In the genomic region with DNA sequence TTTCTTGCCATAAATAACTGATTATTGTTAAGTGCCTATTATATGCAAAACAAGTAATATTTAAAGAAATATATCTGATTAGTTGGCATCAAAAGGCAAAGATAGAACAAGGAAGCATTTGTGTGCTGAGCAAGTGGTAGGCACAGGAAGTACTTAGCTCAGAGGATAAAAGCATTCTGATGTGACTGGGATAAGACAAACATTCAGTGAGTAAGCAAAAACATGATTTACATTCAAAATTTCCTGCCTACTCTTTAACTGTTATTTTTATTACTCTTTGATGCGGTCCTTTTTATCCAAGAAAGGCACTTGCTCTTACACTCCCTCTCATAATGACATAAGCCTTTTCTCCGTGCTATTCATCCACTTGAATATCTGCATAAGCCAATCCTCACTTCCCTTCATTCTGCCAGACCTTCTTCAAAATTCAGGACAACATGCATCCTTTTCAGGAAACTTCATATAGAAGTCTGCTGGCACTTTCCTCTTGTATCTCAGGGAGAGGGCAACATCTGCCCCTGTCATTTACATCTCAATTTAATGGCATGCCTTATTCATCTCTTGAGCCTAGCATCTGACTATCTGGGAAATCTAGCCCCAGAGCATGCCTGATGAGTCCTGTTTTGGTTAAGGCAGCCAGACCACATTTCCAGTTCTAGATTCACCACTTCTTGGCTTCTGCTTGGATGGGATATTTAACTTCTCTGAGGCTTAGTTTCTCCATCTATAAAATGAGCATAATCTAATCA, we compare ENCODE assay signal across 25 cellular contexts.
A peak's percentile ranks its signal among the peaks of the same experiment; 100 is the strongest.
DNase-seq lines count a peak whose midpoint lies in the region; ATAC-seq, FAIRE-seq and TF ChIP-seq lines count a peak whose summit lies in the region.
"Had no signal": no experiment of that assay in that cellular context is flagged by ENCODE, and none has a peak within 500 bp of the region (broad histone marks: within the 10 kb centered on the region; RNA-seq: fewer than 3 reads in every experiment).

No MANE protein-coding gene starts in this region.

- POLR2A ChIA-PET in HepG2 (lab: Yijun Ruan, JAX): no interaction called here

- H3K36me3 Mint-ChIP-seq in H9 (ENCODE audit: insufficient read depth in 1 of 3, low read depth in 3 of 3): no peaks in the 10 kb centered on the region
- H3K36me3 Mint-ChIP-seq: activated naive CD8-positive, alpha-beta T cell treated with anti-CD3 and anti-CD28 coated beads, Interleukin-2, amount 10 ng/mL, durations not matched to agents 7 days and 5 days; CD8-positive, alpha-beta memory T cell had no signal

- DNase-seq in Caki2 (ENCODE audit: low read depth) (peak; percentile 23), H9 (no peak), SW480 (ENCODE audit: low spot score) (peak; percentile 99), kidney tubule cell (ENCODE audit: low spot score) (peak; percentile 6), head of caudate nucleus (no peak), putamen (ENCODE audit: low spot score) (no peak), HepG2 (ENCODE audit: low spot score) (no peak), T-helper 2 cell (no peak)
- DNase-seq: activated naive CD8-positive, alpha-beta T cell treated with anti-CD3 and anti-CD28 coated beads, Interleukin-2, amount 10 ng/mL, durations not matched to agents 7 days and 5 days; brain microvascular endothelial cell; CD8-positive, alpha-beta memory T cell; effector memory CD8-positive, alpha-beta T cell; EL; HFFc6; immature natural killer cell; NCI-H146; NCI-H345; spleen; stimulated activated CD4-positive, alpha-beta T cell treated with anti-CD3 and anti-CD28 coated beads, Interleukin-4, amount 100 ng/mL, for 4 hours; stimulated activated naive CD8-positive, alpha-beta T cell treated with anti-CD3 and anti-CD28 coated beads, Interleukin-15, amount 100 ng/mL, for 72 hours; transverse colon had no signal

- H3K9ac ChIP-seq in H9 (ENCODE audit: extremely low read depth, insufficient read length, low read length) (no peak overlapping the region), HepG2 (ENCODE audit: insufficient read depth, low read depth, low read length) (no peak overlapping the region)

- no peaks in the 10 kb centered on the region for H3K36me3 ChIP-seq in HepG2 (replicated peaks in 1 of 2; ENCODE audit: control insufficient read depth in 1 of 2, insufficient read depth in 2 of 2, low read length in 2 of 2)
- H3K36me3 ChIP-seq: brain microvascular endothelial cell, esophagus muscularis mucosa, spleen, transverse colon had no signal

- no peak overlapping the region for H4K5ac ChIP-seq in H9 (ENCODE audit: insufficient read length, low read depth, low read length)

- H3K4me1 Mint-ChIP-seq in H9: peaks cover 12 to 13% of the 10 kb centered on the region in 2 experiments
- H3K4me1 Mint-ChIP-seq: activated naive CD8-positive, alpha-beta T cell treated with anti-CD3 and anti-CD28 coated beads, Interleukin-2, amount 10 ng/mL, durations not matched to agents 7 days and 5 days; CD8-positive, alpha-beta memory T cell; immature natural killer cell; stimulated activated naive CD8-positive, alpha-beta T cell treated with anti-CD3 and anti-CD28 coated beads, Interleukin-15, amount 100 ng/mL, for 72 hours had no signal

- H3T11ph ChIP-seq in H9 (ENCODE audit: low read length): no peak overlapping the region

- no peak overlapping the region for H3K4ac ChIP-seq in H9 (ENCODE audit: low read depth, low read length)

- FAIRE-seq in HepG2 (lab: Jason Lieb, UNC): no peak
- FAIRE-seq: colon, TTC549 had no signal

- H3K27me3 ChIP-seq in H9 (ENCODE audit: insufficient read depth, low read length): no peaks in the 10 kb centered on the region
- H3K27me3 ChIP-seq in HepG2 (ENCODE audit: control insufficient read depth in 1 of 2, insufficient read depth in 2 of 2, low read length in 2 of 2): no peaks in the 10 kb centered on the region
- H3K27me3 ChIP-seq: brain microvascular endothelial cell, esophagus muscularis mucosa, spleen, transverse colon had no signal

- no peak overlapping the region for H4K8ac ChIP-seq in H9 (replicated peaks; ENCODE audit: insufficient read length, low read depth, low read length)

- H3K18ac ChIP-seq in H9 (ENCODE audit: insufficient read length, low read depth, low read length): no peak overlapping the region

- no peak overlapping the region for H3K4me2 ChIP-seq in H9 (ENCODE audit: insufficient read depth, insufficient read length, low read length)
- H3K4me2 ChIP-seq in HepG2 (ENCODE audit: low read depth, low read length): no peak overlapping the region

- TF ChIP-seq CTCF in H9 (conservative IDR thresholded peaks at IDR 0.05) (no peak), HepG2 (CRISPR knock-in tag; IDR thresholded peaks at IDR 0.05) (no peak)

- H3K27ac ChIP-seq in H9 (ENCODE audit: insufficient read length, low read depth, low read length): peak overlapping the region; percentile 60
- H3K27ac ChIP-seq in HepG2 (ENCODE audit: extremely low read length, insufficient read depth, low read length): no peak overlapping the region
- H3K27ac ChIP-seq: brain microvascular endothelial cell, esophagus muscularis mucosa, transverse colon had no signal

- no peak overlapping the region for H2BK12ac ChIP-seq in H9 (ENCODE audit: insufficient read length, low read depth, low read length)

- no peak overlapping the region for H2AK5ac ChIP-seq in H9 (ENCODE audit: insufficient read length, low read length)

- no peak overlapping the region for H2BK15ac ChIP-seq in H9 (ENCODE audit: low read depth, low read length)

- no peaks in the 10 kb centered on the region for H3K23me2 ChIP-seq in H9 (ENCODE audit: insufficient read length, low read depth, low read length, poor library complexity, severe bottlenecking)

- H3K23ac ChIP-seq in H9 (ENCODE audit: insufficient read length, low read depth, low read length): no peak overlapping the region

- peak overlapping the region in 1 of 3 experiments; percentile 73; a peak in 2 of 7 replicates for H3K27ac Mint-ChIP-seq in H9
- H3K27ac Mint-ChIP-seq: activated naive CD8-positive, alpha-beta T cell treated with anti-CD3 and anti-CD28 coated beads, Interleukin-2, amount 10 ng/mL, durations not matched to agents 7 days and 5 days; activated T-helper 1 cell treated with anti-CD3 and anti-CD28 coated beads, Interleukin-12 subunit alpha, Interleukin-12 subunit beta, Interleukin-2, Interleukin-4 antibody, amounts not matched to agents 30 ng/mL and 10 ng/mL and 1 ng/mL, durations not matched to agents 14 hours and 24 hours and 36 hours; CD8-positive, alpha-beta memory T cell; effector memory CD8-positive, alpha-beta T cell; HFFc6; immature natural killer cell; stimulated activated naive CD8-positive, alpha-beta T cell treated with anti-CD3 and anti-CD28 coated beads, Interleukin-15, amount 100 ng/mL, for 72 hours had no signal

- H3K79me2 ChIP-seq in H9 (ENCODE audit: insufficient read depth, low read length): no peaks in the 10 kb centered on the region
- H3K79me2 ChIP-seq in HepG2 (ENCODE audit: insufficient read depth, low read length): no peaks in the 10 kb centered on the region

- intact Hi-C loops in head of caudate nucleus (cut with DNase I): no loop called here
- intact Hi-C loops in HepG2 (cut with micrococcal nuclease; ENCODE audit: unreplicated experiment): no loop called here

- H4K91ac ChIP-seq in H9 (ENCODE audit: insufficient read length, low read depth, low read length): no peak overlapping the region

- in situ Hi-C loops in Caki2 (cut with HindIII; ENCODE audit: low pct_unique_long_range_greater_than_20kb, low sequenced_read_pairs) (no loop called here), HepG2 (cut with HindIII; ENCODE audit: extremely low pct_ligation_motif_present, low pct_unique_long_range_greater_than_20kb) (no loop called here)

- no peak overlapping the region for H3K14ac ChIP-seq in H9 (ENCODE audit: insufficient read depth, low read length)

- no peak for TF ChIP-seq RAD21 in HepG2 (CRISPR knock-in tag; IDR thresholded peaks at IDR 0.05)

- H3K9me3 Mint-ChIP-seq in H9: no peaks in the 10 kb centered on the region
- H3K9me3 Mint-ChIP-seq: HFFc6 had no signal

- H3K4me3 ChIP-seq in HepG2 (replicated peaks in 1 of 3; ENCODE audit: insufficient read depth in 1 of 3, low read depth in 2 of 3, low read length in 3 of 3): no peak overlapping the region
- H3K4me3 ChIP-seq: esophagus muscularis mucosa, spleen, transverse colon had no signal

- H2AFZ ChIP-seq in H9 (ENCODE audit: low read length) (no peak overlapping the region), HepG2 (ENCODE audit: low read length) (no peak overlapping the region)

- no peaks in the 10 kb centered on the region for H3K79me1 ChIP-seq in H9 (ENCODE audit: insufficient read depth, low read depth, low read length, poor library complexity, severe bottlenecking)

- TF ChIP-seq EP300 in HepG2 (IDR thresholded peaks at IDR 0.05; ENCODE audit: low read depth in 2 of 2, low read length in 2 of 2) (no peak), HepG2 (CRISPR knock-in tag; IDR thresholded peaks at IDR 0.05; ENCODE audit: borderline replicate concordance) (no peak)

- WGBS in H9 (ENCODE audit: extremely low coverage, insufficient read length, low lambda C conversion rate): no CpG with 5 or more reads among the region's 2 CpGs
- 0% methylated on average over 2 of the region's 2 CpGs for WGBS in HepG2 (ENCODE audit: low lambda C conversion rate)

- no peak overlapping the region for H2BK5ac ChIP-seq in H9 (ENCODE audit: insufficient read length, low read length)

- no peak overlapping the region for H2BK120ac ChIP-seq in H9 (ENCODE audit: low read depth, low read length, poor library complexity, severe bottlenecking)

- H2BK20ac ChIP-seq in H9 (ENCODE audit: low read depth, low read length, poor library complexity, severe bottlenecking): no peak overlapping the region

- CTCF ChIA-PET in HepG2 (lab: Yijun Ruan, JAX; ENCODE audit: low intra/inter-chr PET ratio, low total read pairs): no interaction called here

- BruUV-seq in HepG2 (replicated peaks; lab: Mats Ljungman, UMichigan): no TSS peak

- no peak overlapping the region for H3K56ac ChIP-seq in H9 (ENCODE audit: insufficient read length, low read depth, low read length)

- no peak overlapping the region for H3K4me3 Mint-ChIP-seq in H9
- H3K4me3 Mint-ChIP-seq: activated naive CD8-positive, alpha-beta T cell treated with anti-CD3 and anti-CD28 coated beads, Interleukin-2, amount 10 ng/mL, durations not matched to agents 7 days and 5 days; activated T-helper 1 cell treated with anti-CD3 and anti-CD28 coated beads, Interleukin-12 subunit alpha, Interleukin-12 subunit beta, Interleukin-2, Interleukin-4 antibody, amounts not matched to agents 30 ng/mL and 10 ng/mL and 1 ng/mL, durations not matched to agents 14 hours and 24 hours and 36 hours; CD8-positive, alpha-beta memory T cell; effector memory CD8-positive, alpha-beta T cell; HFFc6; immature natural killer cell; stimulated activated naive CD8-positive, alpha-beta T cell treated with anti-CD3 and anti-CD28 coated beads, Interleukin-15, amount 100 ng/mL, for 72 hours had no signal

- no peak for TF ChIP-seq POLR2A in HepG2 (IDR thresholded peaks at IDR 0.05; ENCODE audit: insufficient read depth in 1 of 2, low read depth in 2 of 2, low read length in 2 of 2)

- H4K20me1 ChIP-seq in H9 (ENCODE audit: control insufficient read depth, insufficient read depth, insufficient read length) (no peaks in the 10 kb centered on the region), HepG2 (ENCODE audit: insufficient read depth, low read length) (no peaks in the 10 kb centered on the region)

- H3K27me3 Mint-ChIP-seq in H9 (ENCODE audit: low read depth): no peaks in the 10 kb centered on the region
- H3K27me3 Mint-ChIP-seq: activated naive CD8-positive, alpha-beta T cell treated with anti-CD3 and anti-CD28 coated beads, Interleukin-2, amount 10 ng/mL, durations not matched to agents 7 days and 5 days; CD8-positive, alpha-beta memory T cell; effector memory CD8-positive, alpha-beta T cell; stimulated activated naive CD8-positive, alpha-beta T cell treated with anti-CD3 and anti-CD28 coated beads, Interleukin-15, amount 100 ng/mL, for 72 hours had no signal

- no peaks in the 10 kb centered on the region for H3K9me3 ChIP-seq in H9 (ENCODE audit: control insufficient read depth, low read depth, low read length)
- no peaks in the 10 kb centered on the region for H3K9me3 ChIP-seq in HepG2 (ENCODE audit: low read length)
- H3K9me3 ChIP-seq: esophagus muscularis mucosa, spleen, transverse colon had no signal

- H3K4me1 ChIP-seq in H9 (ENCODE audit: insufficient read depth, low read length) (no peaks in the 10 kb centered on the region; the same call in 1 of the 2 replicates), HepG2 (ENCODE audit: insufficient read depth, low read length) (no peaks in the 10 kb centered on the region)
- H3K4me1 ChIP-seq: esophagus muscularis mucosa, transverse colon had no signal

- no peak for ATAC-seq in HepG2
- ATAC-seq: effector memory CD8-positive, alpha-beta T cell; stimulated activated naive CD8-positive, alpha-beta T cell treated with anti-CD3 and anti-CD28 coated beads, Interleukin-15, amount 100 ng/mL, for 72 hours had no signal

Comparison
In these comparisons a context has a peak if more than half of its experiments do, and no peak if none do; other contexts are left out.
1. DNase-seq: peak in Caki2 (single experiment), SW480 (single experiment) and kidney tubule cell (single experiment); none in H9 (single experiment), head of caudate nucleus (0 of 42), putamen (single experiment), HepG2 (single experiment) and T-helper 2 cell (0 of 5).